28 cellular contexts compared by ENCODE assay signal in the genomic region with DNA sequence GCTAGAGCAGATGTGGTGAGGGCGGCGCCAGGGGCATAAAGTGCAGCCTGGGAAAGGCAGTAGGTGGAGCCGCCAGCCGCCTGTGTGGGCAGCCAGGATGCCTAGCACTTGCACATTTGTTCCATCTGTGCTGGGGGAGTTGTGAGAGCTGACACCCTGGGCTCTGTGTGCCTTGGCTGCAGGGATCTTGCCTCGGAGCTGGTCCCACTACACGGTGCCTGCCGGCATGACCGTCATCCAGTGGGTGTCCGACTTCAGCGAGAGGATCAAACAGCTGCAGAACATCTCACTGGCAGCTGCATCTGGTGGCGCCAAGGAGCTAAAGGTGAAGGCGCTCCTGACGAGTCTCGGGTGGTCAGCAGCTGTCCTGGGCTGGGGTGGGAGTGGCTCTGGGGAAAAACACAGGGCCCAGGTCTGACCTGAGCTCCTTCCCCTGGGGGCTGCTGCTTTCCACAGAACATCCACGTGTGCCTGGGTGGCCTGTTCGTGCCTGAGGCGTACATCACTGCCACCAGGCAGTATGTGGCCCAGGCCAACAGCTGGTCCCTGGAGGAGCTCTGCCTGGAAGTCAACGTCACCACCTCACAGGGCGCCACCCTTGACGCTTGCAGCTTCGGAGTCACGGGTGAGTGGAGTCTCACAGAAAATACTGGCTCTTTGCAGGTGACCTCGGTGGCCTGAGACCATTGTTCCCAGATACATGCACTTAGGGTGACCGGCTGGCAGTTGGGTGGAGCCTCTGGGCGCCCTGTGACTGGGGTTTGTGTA. TPM values are rescaled to one million over a fixed set of nuclear protein-coding genes. Genes with fewer than 3 reads are reported as not detected.
DNase-seq lines count a peak whose midpoint lies in the region; TF ChIP-seq lines count a peak whose summit lies in the region.
"Had no signal": no experiment of that assay in that cellular context is flagged by ENCODE, and none has a peak within 500 bp of the region (broad histone marks: within the 10 kb centered on the region; RNA-seq: fewer than 3 reads in every experiment).

No MANE protein-coding gene starts in this region.

- no peaks in the 10 kb centered on the region for H3K79me2 ChIP-seq in MM.1S (ENCODE audit: low read length)

- H3K36me3 ChIP-seq in SJCRH30: peaks cover 33% of the 10 kb centered on the region
- peaks cover 5 to 99% (median 88%) of the 10 kb centered on the region in 6 donors for H3K36me3 ChIP-seq in spleen
- H3K36me3 ChIP-seq in MM.1S (replicated peaks; ENCODE audit: insufficient read depth, low read length): no peaks in the 10 kb centered on the region

- H3K4me1 ChIP-seq in SJCRH30: peaks cover 32% of the 10 kb centered on the region
- no peaks in the 10 kb centered on the region for H3K4me1 ChIP-seq in spleen
- no peaks in the 10 kb centered on the region for H3K4me1 ChIP-seq in MM.1S (ENCODE audit: low read length)
- H3K4me1 ChIP-seq: left lung, SJSA1 had no signal

- 88 to 94% (median 91%) methylated on average over 20 to 25 of the region's 25 CpGs for WGBS in spleen, 5 donors

- H3K27ac ChIP-seq in SJCRH30 (peak overlapping the region; percentile 80), spleen (no peak overlapping the region), MM.1S (ENCODE audit: low read length) (no peak overlapping the region)
- H3K27ac ChIP-seq: left lung, SJSA1, upper lobe of left lung, VCaP had no signal

- DNase-seq in DMS 273 (lab: John Stamatoyannopoulos, UW; ENCODE audit: unreplicated experiment): peak; percentile 51
- no peak for DNase-seq in DMS 273 treated with DMSO at 0.1 percent for 48 hours (lab: John Stamatoyannopoulos, UW)
- peak; percentile 94 to 95 for DNase-seq in SJCRH30
- peak; percentile 74 for DNase-seq in left kidney (ENCODE audit: low read depth, low spot score)
- peak; percentile 60 for DNase-seq in spleen
- no peak for DNase-seq in CD1c-positive myeloid dendritic cell (ENCODE audit: extremely low spot score)
- no peak for DNase-seq in MM.1S
- DNase-seq in NCI-H446 treated with DMSO at 0.1 percent for 48 hours (lab: John Stamatoyannopoulos, UW): no peak
- DNase-seq: 8988T; activated CD4-positive, alpha-beta T cell treated with anti-CD3 and anti-CD28 coated beads for 36 hours; activated gamma-delta T cell; activated naive CD8-positive, alpha-beta T cell treated with anti-CD3 and anti-CD28 coated beads for 36 hours; activated T-cell treated with anti-CD3 and anti-CD28 coated beads, Interleukin-2, amount 50 U/mL, for 1 hour; aorta; CD4-positive, alpha-beta memory T cell; effector CD4-positive, alpha-beta T cell; glutamatergic neuron; H9; NCI-H446; sigmoid colon; stimulated activated CD4-positive, alpha-beta T cell treated with anti-CD3 and anti-CD28 coated beads, Interleukin-15, amount 100 ng/mL, for 24 hours; stimulated activated CD4-positive, alpha-beta T cell treated with anti-CD3 and anti-CD28 coated beads, Interleukin-4, amount 100 ng/mL, for 4 hours; substantia nigra; T1000; upper lobe of left lung had no signal

- H4K20me1 ChIP-seq in MM.1S (ENCODE audit: insufficient read depth, low read length): no peaks in the 10 kb centered on the region

- H3K4me3 ChIP-seq in SJCRH30 (no peak overlapping the region), spleen (no peak overlapping the region), MM.1S (ENCODE audit: low read length) (no peak overlapping the region)
- H3K4me3 ChIP-seq: left lung, sigmoid colon, SJSA1, upper lobe of left lung had no signal

- no peak for TF ChIP-seq POLR2A in spleen (IDR thresholded peaks at IDR 0.05)

- H3K9me3 ChIP-seq in SJCRH30 (replicated peaks): no peaks in the 10 kb centered on the region
- no peaks in the 10 kb centered on the region for H3K9me3 ChIP-seq in spleen
- no peaks in the 10 kb centered on the region for H3K9me3 ChIP-seq in MM.1S (replicated peaks; ENCODE audit: insufficient read depth, low read length)
- H3K9me3 ChIP-seq: left lung, sigmoid colon, SJSA1, upper lobe of left lung had no signal

- H3K9ac ChIP-seq in MM.1S (ENCODE audit: low read length): no peak overlapping the region

- intact Hi-C loops in spleen (cut with DNase I; ENCODE audit: low total_unique reads): no loop called here

- TF ChIP-seq CTCF in spleen (IDR thresholded peaks at IDR 0.05 in 8 of 11, conservative IDR thresholded peaks at IDR 0.05 in 3 of 11): no peak
- TF ChIP-seq CTCF in MM.1S (IDR thresholded peaks at IDR 0.05; ENCODE audit: low read length): no peak

- H3K27me3 ChIP-seq in SJCRH30 (no peaks in the 10 kb centered on the region), spleen (replicated peaks in 1 of 7) (no peaks in the 10 kb centered on the region), MM.1S (replicated peaks; ENCODE audit: insufficient read depth, low read length) (no peaks in the 10 kb centered on the region)
- H3K27me3 ChIP-seq: left lung, sigmoid colon, SJSA1, upper lobe of left lung had no signal

- no peaks in the 10 kb centered on the region for H3F3A ChIP-seq in MM.1S (ENCODE audit: insufficient read depth, low read length)

- H2AFZ ChIP-seq in MM.1S (ENCODE audit: low read length): no peak overlapping the region

- no peaks in the 10 kb centered on the region for H3K9me2 ChIP-seq in MM.1S (replicated peaks; ENCODE audit: insufficient read depth, low read length)

- no peak overlapping the region for H3K4me2 ChIP-seq in MM.1S (ENCODE audit: low read depth, low read length)

RNA-seq across cellular contexts. Expression of gene HSP90AA1, which starts 37.4 kb away (rescaled TPM):
- 650 and 697 TPM in 2 replicates for total RNA-seq in SJCRH30 (2014; rRNA removed; shearing (Covaris generic))
- total RNA-seq in spleen: 100 to 1,000 TPM; 162 to 395 (median 240) TPM
- polyA plus RNA-seq in spleen: 100 to 1,000 TPM in 2 of 3 donors, 10 to 100 TPM in 1; 98.3 to 178 (median 139) TPM

Comparison
In these comparisons a context has a peak if more than half of its experiments do, and no peak if none do; other contexts are left out.
1. DNase-seq: peak in DMS 273 (single experiment), SJCRH30 (2 of 2), left kidney (single experiment) and spleen (single experiment); none in DMS 273 treated with DMSO at 0.1 percent for 48 hours (single experiment), CD1c-positive myeloid dendritic cell (single experiment), MM.1S (single experiment) and NCI-H446 treated with DMSO at 0.1 percent for 48 hours (single experiment).